ENCODE assay signal across 8 cellular contexts in the genomic region with DNA sequence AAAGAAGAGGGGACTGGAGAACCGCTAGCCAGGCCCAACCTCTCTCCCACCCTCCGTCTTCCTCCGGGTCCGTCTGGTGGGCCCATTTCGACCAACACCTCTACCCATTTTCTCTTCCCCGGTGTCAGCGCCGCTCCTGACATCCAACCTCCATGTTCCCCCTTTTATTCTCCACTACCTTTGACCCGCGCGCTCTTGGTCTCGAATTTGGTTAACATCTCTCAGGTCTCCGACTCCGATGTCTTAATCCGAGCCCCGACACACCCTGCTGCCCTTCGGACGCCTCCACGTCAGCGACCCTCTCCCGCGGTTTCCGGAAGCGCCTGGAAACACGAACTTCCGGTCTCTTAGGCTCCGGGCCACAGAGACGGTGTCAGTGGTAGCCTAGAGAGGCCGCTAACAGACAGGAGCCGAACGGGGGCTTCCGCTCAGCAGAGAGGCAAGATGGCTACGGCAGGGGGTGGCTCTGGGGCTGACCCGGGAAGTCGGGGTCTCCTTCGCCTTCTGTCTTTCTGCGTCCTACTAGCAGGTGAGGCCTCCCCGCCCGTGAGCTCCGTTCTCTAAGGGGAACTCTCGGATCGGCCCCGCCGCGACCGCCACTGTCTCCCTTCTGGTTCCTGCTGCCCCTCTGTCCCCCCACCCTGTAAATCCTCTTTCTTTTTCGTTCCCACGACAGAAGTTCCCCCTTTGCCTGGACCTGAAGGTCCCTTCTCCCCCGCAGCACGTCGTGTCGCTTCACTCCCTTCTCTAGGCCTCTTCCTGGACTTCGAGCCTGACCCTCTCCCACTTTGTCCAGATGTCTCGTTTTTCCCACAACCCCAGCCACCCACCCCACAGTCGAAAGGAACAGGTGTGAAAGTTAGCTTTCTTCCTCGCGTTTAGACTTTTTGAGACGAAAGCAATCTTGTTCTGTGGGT. TPM values are rescaled to one million over a fixed set of nuclear protein-coding genes. Genes with fewer than 3 reads are reported as not detected.
DNase-seq lines count a peak whose midpoint lies in the region; ATAC-seq and TF ChIP-seq lines count a peak whose summit lies in the region.

TSS of gene COPA (minus strand) at position 298 of the 917 bp plus-strand sequence. CDS start at position 218, 80 bp downstream.
TSS of gene NCSTN (plus strand) at position 431 of the 917 bp plus-strand sequence. CDS start at position 445, 14 bp downstream.

- H3K4me3 ChIP-seq in GM12864 (ENCODE audit: low read depth, low read length) (peak within 1 kb of the TSS; percentile 93), adipocyte (ENCODE audit: low read length) (peak within 1 kb of the TSS; percentile 99), cardiac muscle cell (peak within 1 kb of the TSS; percentile 79), trophoblast cell (ENCODE audit: low read depth, low read length) (peak within 1 kb of the TSS; percentile 94), transverse colon (peak within 1 kb of the TSS; percentile 73 to 97 (median 84))

- peak within 1 kb of the TSS; percentile 95 for H3K27ac ChIP-seq in cardiac muscle cell
- H3K27ac ChIP-seq in trophoblast cell (ENCODE audit: low read depth, low read length) = peak within 1 kb of the TSS; percentile 5
- peak within 1 kb of the TSS; percentile 87 to 97 (median 94) for H3K27ac ChIP-seq in transverse colon

- peak; percentile 95 for TF ChIP-seq POLR2A in transverse colon (IDR thresholded peaks at IDR 0.05)

- H3K36me3 ChIP-seq in adipocyte (ENCODE audit: control insufficient read depth, insufficient read depth, low read length, severe bottlenecking) (peaks cover 53% of the 10 kb centered on the region), cardiac muscle cell (peaks cover 32% of the 10 kb centered on the region), trophoblast cell (ENCODE audit: control insufficient read depth in 1 of 2, insufficient read depth in 2 of 2, low read length in 2 of 2) (peaks cover 8 to 18% of the 10 kb centered on the region in 2 experiments), transverse colon (peaks cover 0 to 16% (median 7%) of the 10 kb centered on the region in 4 donors)

- peaks cover 10% of the 10 kb centered on the region for H3K79me1 ChIP-seq in trophoblast cell (ENCODE audit: low read length)

- H3K9me3 ChIP-seq in adipocyte (ENCODE audit: control insufficient read depth, low read length) (no peaks in the 10 kb centered on the region), cardiac muscle cell (ENCODE audit: low read depth) (no peaks in the 10 kb centered on the region), trophoblast cell (ENCODE audit: insufficient read depth, low read depth, low read length) (no peaks in the 10 kb centered on the region), transverse colon (no peaks in the 10 kb centered on the region)

- no peak within 1 kb of the TSS for H3K23ac ChIP-seq in trophoblast cell (ENCODE audit: low read length)

- peaks cover 40% of the 10 kb centered on the region for H3K4me1 ChIP-seq in adipocyte (ENCODE audit: control insufficient read depth, insufficient read depth, low read length)
- peaks cover 14% of the 10 kb centered on the region for H3K4me1 ChIP-seq in cardiac muscle cell (ENCODE audit: low read depth)
- peaks cover 0 to 3% of the 10 kb centered on the region in 2 experiments for H3K4me1 ChIP-seq in trophoblast cell (ENCODE audit: control insufficient read depth in 1 of 2, insufficient read depth in 2 of 2, low read length in 2 of 2)
- H3K4me1 ChIP-seq in transverse colon = peaks cover 7 to 33% (median 20%) of the 10 kb centered on the region in 4 donors

- peak within 1 kb of the TSS; percentile 82 for H2BK120ac ChIP-seq in trophoblast cell (ENCODE audit: insufficient read depth, low read length, poor library complexity)

- peak within 1 kb of the TSS; percentile 93 for H2AFZ ChIP-seq in trophoblast cell (ENCODE audit: insufficient read depth, low read length, poor library complexity)

- TF ChIP-seq CTCF in GM12864 (IDR thresholded peaks at IDR 0.05; ENCODE audit: low read depth, low read length, missing control alignments) (no peak), cardiac muscle cell (IDR thresholded peaks at IDR 0.05; ENCODE audit: low read depth, low read length) (peak; percentile 12), transverse colon (IDR thresholded peaks at IDR 0.05) (peak in 1 of 5 experiments; percentile 5)

- peak within 1 kb of the TSS; percentile 86 for H2BK5ac ChIP-seq in trophoblast cell (ENCODE audit: low read depth, low read length, poor library complexity)

- intact Hi-C loops in transverse colon (cut with DNase I; ENCODE audit: low total_unique reads) = no loop called here

- in situ Hi-C loops in transverse colon (cut with MboI; ENCODE audit: low pct_ligation_motif_present in 1 of 4, low pct_unique_long_range_greater_than_20kb in 1 of 4, low sequenced_read_pairs in 3 of 4) = no loop called here

- no peak for TF ChIP-seq EP300 in transverse colon (IDR thresholded peaks at IDR 0.05; ENCODE audit: low read depth)

- H3K27me3 ChIP-seq in adipocyte (replicated peaks; ENCODE audit: control insufficient read depth, insufficient read depth, low read length) (no peaks in the 10 kb centered on the region), cardiac muscle cell (no peaks in the 10 kb centered on the region), trophoblast cell (ENCODE audit: insufficient read depth, low read length) (no peaks in the 10 kb centered on the region), transverse colon (no peaks in the 10 kb centered on the region)

- H2AK5ac ChIP-seq in trophoblast cell (ENCODE audit: low read length) = peak within 1 kb of the TSS; percentile 90

- H4K12ac ChIP-seq in trophoblast cell (ENCODE audit: low read depth, low read length) = peak within 1 kb of the TSS; percentile 98

- H4K91ac ChIP-seq in trophoblast cell (ENCODE audit: low read depth, low read length) = peak within 1 kb of the TSS; percentile 97

- H3K4me2 ChIP-seq in trophoblast cell (ENCODE audit: low read length) = peak within 1 kb of the TSS; percentile 87

- peak within 1 kb of the TSS; percentile 90 for H4K8ac ChIP-seq in trophoblast cell (ENCODE audit: low read depth, low read length)

- peak within 1 kb of the TSS; percentile 94 for H3K9ac ChIP-seq in adipocyte (ENCODE audit: low read length)
- peak within 1 kb of the TSS; percentile 99 for H3K9ac ChIP-seq in trophoblast cell (ENCODE audit: low read length)

- peak; percentile 94 for ATAC-seq in HG02763 (IDR thresholded peaks at IDR 0.05; ENCODE audit: unreplicated experiment)

- peak within 1 kb of the TSS; percentile 100 for H3K4ac ChIP-seq in trophoblast cell (ENCODE audit: low read depth, low read length)

- no CpG with 5 or more reads among the region's 58 CpGs for WGBS in trophoblast cell (ENCODE audit: extremely low coverage, insufficient coverage, insufficient read length)
- WGBS in transverse colon (ENCODE audit: low coverage in 1 of 2), 2 donors = 0 to 1% methylated on average over 23 to 58 of the region's 58 CpGs

- H2BK12ac ChIP-seq in trophoblast cell (ENCODE audit: low read length) = no peak within 1 kb of the TSS

- peak within 1 kb of the TSS; percentile 94 for H3K18ac ChIP-seq in trophoblast cell (ENCODE audit: low read length)

- peaks cover 15% of the 10 kb centered on the region for H3K79me2 ChIP-seq in trophoblast cell (ENCODE audit: control insufficient read depth, insufficient read depth, low read length, poor library complexity)

- H3K14ac ChIP-seq in trophoblast cell (ENCODE audit: low read length) = peak within 1 kb of the TSS; percentile 98

- DNase-seq in GM12864 (ENCODE audit: low read depth) (peak; percentile 89), NCI-H1436 (lab: John Stamatoyannopoulos, UW) (peak; percentile 93), T follicular helper cell (ENCODE audit: low read depth) (peak; percentile 83), adipocyte (ENCODE audit: low read depth) (peak; percentile 99), cardiac muscle cell (ENCODE audit: low read depth in 1 of 2, low spot score in 1 of 2) (peak; percentile 96 to 98), trophoblast cell (peak; percentile 95 to 98), transverse colon (peak; percentile 95)

RNA-seq across cellular contexts. Expression of gene COPA, which starts in this region (rescaled TPM):
- 115 and 129 TPM in 2 replicates for total RNA-seq in cardiac muscle cell
- polyA plus RNA-seq in cardiac muscle cell = 139 and 157 TPM in 2 replicates
- polyA plus RNA-seq in trophoblast cell (2013) = 176 and 178 TPM in 2 replicates
- 100 to 1,000 TPM in 3 of 4 donors, 10 to 100 TPM in 1; 98.7 to 152 (median 119) TPM for total RNA-seq in transverse colon

RNA-seq across cellular contexts. Expression of gene NCSTN, which starts in this region (rescaled TPM):
- 55.4 and 65.8 TPM in 2 replicates for total RNA-seq in cardiac muscle cell
- polyA plus RNA-seq in cardiac muscle cell = 97.8 and 113 TPM in 2 replicates
- polyA plus RNA-seq in trophoblast cell (2013) = 106 and 117 TPM in 2 replicates
- 100 to 1,000 TPM in 1 of 4 donors, 10 to 100 TPM in 3; 30.6 to 101 (median 67.3) TPM for total RNA-seq in transverse colon

Comparison
In these comparisons a context has a peak if more than half of its experiments do, and no peak if none do; other contexts are left out.
1. Peak in every context shown above with its lines: DNase-seq, ATAC-seq, H3K4me3 ChIP-seq and H3K27ac ChIP-seq.
2. H3K27ac ChIP-seq: peak in every context shown above with its lines; median percentile 95 in cardiac muscle cell; 94 in transverse colon; 5 in trophoblast cell.